Comparison of ENCODE assay signal across 24 cellular contexts in the genomic region with DNA sequence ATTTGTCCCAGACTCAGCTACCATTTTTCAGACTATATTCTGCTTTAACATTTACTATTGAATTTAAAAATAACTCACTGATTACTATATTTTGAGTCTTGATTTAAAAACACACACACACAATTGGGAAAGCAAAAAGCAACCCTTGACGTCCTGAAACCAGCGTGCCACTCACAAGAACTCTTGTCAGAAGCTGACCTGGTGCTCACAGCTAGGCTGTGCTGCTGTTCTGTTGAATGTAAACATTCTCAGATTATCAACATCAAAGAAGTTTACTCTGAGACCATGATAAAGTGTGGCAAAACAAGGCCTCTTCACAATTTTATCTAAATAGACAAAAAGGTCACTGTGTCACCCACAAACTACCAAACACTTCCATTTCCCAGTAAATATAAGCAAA.
DNase-seq lines count a peak whose midpoint lies in the region; FAIRE-seq and TF ChIP-seq lines count a peak whose summit lies in the region.
"Had no signal": no experiment of that assay in that cellular context is flagged by ENCODE, and none has a peak within 500 bp of the region (broad histone marks: within the 10 kb centered on the region; RNA-seq: fewer than 3 reads in every experiment).

No MANE protein-coding gene starts in this region.

- peak; percentile 64 for DNase-seq in DMS53 (lab: John Stamatoyannopoulos, UW)
- no peak for DNase-seq in LNCaP clone FGC (ENCODE audit: low read depth)
- peak; percentile 37 for DNase-seq in amniotic epithelial cell (ENCODE audit: low read depth)
- DNase-seq in mesenchymal stem cell: peak; percentile 9
- no peak for DNase-seq in NCI-H1436 (lab: John Stamatoyannopoulos, UW)
- DNase-seq in tibial nerve (ENCODE audit: low spot score in 2 of 2): no peak
- DNase-seq in frontal cortex (ENCODE audit: low spot score in 2 of 2): no peak
- DNase-seq: activated B cell treated with CpG ODN at 0.5 μM for 24 hours; activated CD4-positive, alpha-beta T cell treated with anti-CD3 and anti-CD28 coated beads, Interleukin-2, amount 50 U/mL, for 1 hour; activated effector memory CD4-positive, alpha-beta T cell treated with anti-CD3 and anti-CD28 coated beads, Interleukin-2, amount 50 U/mL, for 16 hours; activated T-cell treated with anti-CD3 and anti-CD28 coated beads, Interleukin-2, amount 50 U/mL, for 1 hour; cortex of kidney; DND-41; foreskin fibroblast; NCI-H1048; NCI-H187 treated with DMSO at 0.1 percent for 48 hours; NCI-H2227 treated with DMSO at 0.1 percent for 48 hours; NCI-H526 treated with DMSO at 0.1 percent for 48 hours; stimulated activated CD4-positive, alpha-beta T cell treated with anti-CD3 and anti-CD28 coated beads, Interleukin-15, amount 100 ng/mL, for 24 hours; T1000 had no signal

- no peak overlapping the region for H3K14ac ChIP-seq in mesenchymal stem cell (ENCODE audit: low read length in 2 of 2)

- H2BK120ac ChIP-seq in mesenchymal stem cell (ENCODE audit: low read depth, low read length): no peak overlapping the region

- peaks cover 0 to 6% of the 10 kb centered on the region in 2 experiments for H3K27me3 ChIP-seq in mesenchymal stem cell (ENCODE audit: control insufficient read depth in 1 of 2, insufficient read depth in 1 of 2, low read length in 2 of 2)
- H3K27me3 ChIP-seq in tibial nerve: peaks cover 0 to 6% of the 10 kb centered on the region in 2 donors
- H3K27me3 ChIP-seq: BLaER1, upper lobe of left lung had no signal

- FAIRE-seq in frontal cortex (lab: Jason Lieb, UNC): no peak

- peak overlapping the region; percentile 50 for H3K9ac ChIP-seq in mesenchymal stem cell (ENCODE audit: low read length)
- H3K9ac ChIP-seq: BLaER1 had no signal

- H3K4me3 ChIP-seq in LNCaP clone FGC (ENCODE audit: low read depth, low read length) (no peak overlapping the region), mesenchymal stem cell (ENCODE audit: insufficient read depth in 1 of 2, low read depth in 1 of 2, low read length in 2 of 2) (no peak overlapping the region), tibial nerve (no peak overlapping the region)
- H3K4me3 ChIP-seq: BLaER1, heart right ventricle, lung, upper lobe of left lung had no signal

- no peak overlapping the region for H2BK15ac ChIP-seq in mesenchymal stem cell (ENCODE audit: low read depth, poor library complexity, severe bottlenecking)

- H3K4ac ChIP-seq in mesenchymal stem cell (ENCODE audit: low read depth in 1 of 2, low read length in 2 of 2): no peak overlapping the region

- H3K18ac ChIP-seq in mesenchymal stem cell (ENCODE audit: low read depth in 1 of 2, low read length in 2 of 2): no peak overlapping the region

- H3K4me2 ChIP-seq in mesenchymal stem cell (ENCODE audit: low read length, poor library complexity, severe bottlenecking): no peak overlapping the region
- H3K4me2 ChIP-seq: BLaER1 had no signal

- no peaks in the 10 kb centered on the region for H3K79me1 ChIP-seq in mesenchymal stem cell (replicated peaks; ENCODE audit: low read length, poor library complexity, severe bottlenecking)

- TF ChIP-seq CTCF in LNCaP clone FGC (IDR thresholded peaks at IDR 0.05; ENCODE audit: control insufficient read depth, extremely low read depth, insufficient read depth): peak; percentile 17; the same call in 1 of the 2 replicates
- no peak for TF ChIP-seq CTCF in tibial nerve (IDR thresholded peaks at IDR 0.05)

- H4K91ac ChIP-seq in mesenchymal stem cell (ENCODE audit: low read length): no peak overlapping the region

- H2AFZ ChIP-seq in mesenchymal stem cell (ENCODE audit: low read depth, low read length): no peak overlapping the region

- no peak overlapping the region for H2BK5ac ChIP-seq in mesenchymal stem cell (ENCODE audit: low read depth, low read length, poor library complexity, severe bottlenecking)

- H3K23ac ChIP-seq in mesenchymal stem cell (ENCODE audit: low read length in 2 of 2): no peak overlapping the region

- no peaks in the 10 kb centered on the region for H3K36me3 ChIP-seq in mesenchymal stem cell (ENCODE audit: control insufficient read depth in 1 of 2, insufficient read depth in 2 of 2, low read depth in 1 of 2, low read length in 2 of 2)
- H3K36me3 ChIP-seq in tibial nerve: no peaks in the 10 kb centered on the region
- H3K36me3 ChIP-seq: BLaER1, heart right ventricle, upper lobe of left lung had no signal

- H2BK12ac ChIP-seq in mesenchymal stem cell (ENCODE audit: low read length in 2 of 2): no peak overlapping the region

- 30% methylated on average over 2 of the region's 2 CpGs for WGBS in mesenchymal stem cell
- 59 to 64% methylated on average over 2 of the region's 2 CpGs for WGBS in tibial nerve, 2 donors

- H3K27ac ChIP-seq in mesenchymal stem cell (ENCODE audit: low read length, poor library complexity, severe bottlenecking) (no peak overlapping the region), tibial nerve (no peak overlapping the region)
- H3K27ac ChIP-seq: BLaER1, heart right ventricle, upper lobe of left lung had no signal

- TF ChIP-seq POLR2A in tibial nerve (IDR thresholded peaks at IDR 0.05): no peak

- H2AK5ac ChIP-seq in mesenchymal stem cell (ENCODE audit: low read length, severe bottlenecking): no peak overlapping the region

- no peak for TF ChIP-seq EP300 in tibial nerve (IDR thresholded peaks at IDR 0.05)

- H3K4me1 ChIP-seq in mesenchymal stem cell (ENCODE audit: control insufficient read depth, insufficient read depth, low read depth, low read length) (peaks cover 6% of the 10 kb centered on the region), tibial nerve (no peaks in the 10 kb centered on the region)
- H3K4me1 ChIP-seq: heart right ventricle, upper lobe of left lung had no signal

- H3K9me3 ChIP-seq in mesenchymal stem cell (ENCODE audit: control insufficient read depth, low read length): no peaks in the 10 kb centered on the region
- peaks cover 0 to 3% (median 0%) of the 10 kb centered on the region in 4 donors for H3K9me3 ChIP-seq in tibial nerve
- H3K9me3 ChIP-seq: upper lobe of left lung had no signal

- no peak overlapping the region for H4K8ac ChIP-seq in mesenchymal stem cell (ENCODE audit: low read length)

Comparison
In these comparisons a context has a peak if more than half of its experiments do, and no peak if none do; other contexts are left out.
1. DNase-seq: peak in DMS53 (single experiment), amniotic epithelial cell (single experiment) and mesenchymal stem cell (single experiment); none in LNCaP clone FGC (single experiment), NCI-H1436 (single experiment), tibial nerve (0 of 2) and frontal cortex (0 of 2).